1 cellular context compared by ENCODE assay signal in genomic region chr19:34399886-34400285, GRCh38.
TF ChIP-seq lines count a peak whose summit lies in the region.

No MANE protein-coding gene starts in this region.

TF ChIP-seq in HepG2, 621 proteins besides CTCF, POLR2A, EP300 and RAD21:
- TF ChIP-seq ELF3 (CRISPR knock-in tag; IDR thresholded peaks at IDR 0.05) (no peak), ZNF589 (CRISPR knock-in tag; conservative IDR thresholded peaks at IDR 0.05) (no peak), THAP9 (CRISPR knock-in tag; IDR thresholded peaks at IDR 0.05; ENCODE audit: borderline replicate concordance) (no peak), NR2F1 (CRISPR knock-in tag; IDR thresholded peaks at IDR 0.05) (no peak), HCFC1 (IDR thresholded peaks at IDR 0.05; ENCODE audit: low read depth, low read length) (no peak), CHD4 (IDR thresholded peaks at IDR 0.05; ENCODE audit: borderline replicate concordance, low read length) (no peak), KDM6A (CRISPR knock-in tag; IDR thresholded peaks at IDR 0.05; ENCODE audit: low read depth) (no peak), EED (CRISPR knock-in tag; IDR thresholded peaks at IDR 0.05) (no peak), SIX4 (CRISPR knock-in tag; IDR thresholded peaks at IDR 0.05) (no peak), YEATS2 (CRISPR knock-in tag; IDR thresholded peaks at IDR 0.05; ENCODE audit: borderline replicate concordance) (no peak)
- TF ChIP-seq, protein P1, sequence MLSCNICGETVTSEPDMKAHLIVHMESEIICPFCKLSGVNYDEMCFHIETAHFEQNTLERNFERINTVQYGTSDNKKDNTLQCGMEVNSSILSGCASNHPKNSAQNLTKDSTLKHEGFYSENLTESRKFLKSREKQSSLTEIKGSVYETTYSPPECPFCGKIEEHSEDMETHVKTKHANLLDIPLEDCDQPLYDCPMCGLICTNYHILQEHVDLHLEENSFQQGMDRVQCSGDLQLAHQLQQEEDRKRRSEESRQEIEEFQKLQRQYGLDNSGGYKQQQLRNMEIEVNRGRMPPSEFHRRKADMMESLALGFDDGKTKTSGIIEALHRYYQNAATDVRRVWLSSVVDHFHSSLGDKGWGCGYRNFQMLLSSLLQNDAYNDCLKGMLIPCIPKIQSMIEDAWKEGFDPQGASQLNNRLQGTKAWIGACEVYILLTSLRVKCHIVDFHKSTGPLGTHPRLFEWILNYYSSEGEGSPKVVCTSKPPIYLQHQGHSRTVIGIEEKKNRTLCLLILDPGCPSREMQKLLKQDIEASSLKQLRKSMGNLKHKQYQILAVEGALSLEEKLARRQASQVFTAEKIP (CRISPR knock-in tag; IDR thresholded peaks at IDR 0.05; ENCODE audit: borderline replicate concordance): no peak
- TF ChIP-seq, protein P2, sequence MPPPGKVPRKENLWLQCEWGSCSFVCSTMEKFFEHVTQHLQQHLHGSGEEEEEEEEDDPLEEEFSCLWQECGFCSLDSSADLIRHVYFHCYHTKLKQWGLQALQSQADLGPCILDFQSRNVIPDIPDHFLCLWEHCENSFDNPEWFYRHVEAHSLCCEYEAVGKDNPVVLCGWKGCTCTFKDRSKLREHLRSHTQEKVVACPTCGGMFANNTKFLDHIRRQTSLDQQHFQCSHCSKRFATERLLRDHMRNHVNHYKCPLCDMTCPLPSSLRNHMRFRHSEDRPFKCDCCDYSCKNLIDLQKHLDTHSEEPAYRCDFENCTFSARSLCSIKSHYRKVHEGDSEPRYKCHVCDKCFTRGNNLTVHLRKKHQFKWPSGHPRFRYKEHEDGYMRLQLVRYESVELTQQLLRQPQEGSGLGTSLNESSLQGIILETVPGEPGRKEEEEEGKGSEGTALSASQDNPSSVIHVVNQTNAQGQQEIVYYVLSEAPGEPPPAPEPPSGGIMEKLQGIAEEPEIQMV (CRISPR knock-in tag; IDR thresholded peaks at IDR 0.05; ENCODE audit: low read depth): no peak
TF ChIP-seq in HepG2: peak in this region for 0.
